In the genomic region with DNA sequence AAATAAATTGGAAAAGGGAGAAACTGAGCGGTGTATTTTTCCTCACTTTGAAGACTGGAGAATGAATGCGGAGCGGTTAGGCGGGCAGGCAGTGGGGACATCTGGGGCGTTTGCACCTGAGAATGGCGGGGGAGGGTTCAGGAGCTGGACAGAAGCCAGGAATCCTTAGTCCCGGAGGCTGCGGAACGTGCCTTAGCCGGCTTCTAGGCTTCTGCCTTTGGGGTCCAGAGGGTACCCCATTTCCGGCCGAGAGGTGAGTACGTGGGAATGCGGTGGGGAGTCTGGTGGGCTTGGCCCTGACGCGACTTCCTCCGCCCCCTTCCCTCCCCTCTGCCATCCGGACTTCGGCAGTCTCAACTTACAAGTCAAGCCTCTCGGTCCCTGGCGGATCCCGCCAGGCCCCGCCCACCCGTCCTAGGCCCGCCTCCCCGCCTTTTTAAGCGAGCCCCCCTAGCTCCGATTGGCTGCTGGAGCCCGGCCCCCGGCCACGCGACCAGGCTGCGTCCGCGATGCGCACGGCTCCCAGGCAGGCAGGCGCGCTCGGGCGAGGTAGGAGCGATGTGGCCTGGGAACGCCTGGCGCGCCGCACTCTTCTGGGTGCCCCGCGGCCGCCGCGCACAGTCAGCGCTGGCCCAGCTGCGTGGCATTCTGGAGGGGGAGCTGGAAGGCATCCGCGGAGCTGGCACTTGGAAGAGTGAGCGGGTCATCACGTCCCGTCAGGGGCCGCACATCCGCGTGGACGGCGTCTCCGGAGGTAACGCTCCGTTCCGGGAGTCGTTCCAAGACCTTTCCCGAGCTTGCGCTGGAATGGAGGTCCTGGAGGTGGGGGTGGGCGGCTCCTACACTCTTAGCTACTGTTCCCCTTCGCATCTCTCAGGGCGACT, we compare ENCODE assay signal across 8 cellular contexts. TPM values are rescaled to one million over a fixed set of nuclear protein-coding genes. Genes with fewer than 3 reads are reported as not detected.
A peak's percentile ranks its signal among the peaks of the same experiment; 100 is the strongest.
DNase-seq lines count a peak whose midpoint lies in the region; ATAC-seq, FAIRE-seq and TF ChIP-seq lines count a peak whose summit lies in the region.

A gene (plus strand): TSS at position 525 of the 884 bp plus-strand sequence. CDS start 34 bp downstream, at position 559.

- H3K9me3 ChIP-seq in esophagus (ENCODE audit: control insufficient read depth in 2 of 2, insufficient read depth in 1 of 2, low read depth in 1 of 2, low read length in 1 of 2), result no peaks in the 10 kb centered on the region
- H3K9me3 ChIP-seq in muscle layer of colon (ENCODE audit: low read length), result no peaks in the 10 kb centered on the region

- H3K36me3 ChIP-seq in esophagus (ENCODE audit: control insufficient read depth in 2 of 2, insufficient read depth in 2 of 2, low read length in 1 of 2), result peaks cover 0 to 4% of the 10 kb centered on the region in 2 donors
- no peaks in the 10 kb centered on the region for H3K36me3 ChIP-seq in muscle layer of colon (ENCODE audit: insufficient read depth, low read length)

- WGBS in esophagus, 2 donors, result 0 to 1% methylated on average over 61 to 73 of the region's 73 CpGs

- H3K36me3 Mint-ChIP-seq in activated T-cell treated with anti-CD3 and anti-CD28 coated beads, Interleukin-2, amount 50 U/mL, for 4 hours (ENCODE audit: insufficient read depth), result no peaks in the 10 kb centered on the region

- H3K27me3 Mint-ChIP-seq in activated T-cell treated with anti-CD3 and anti-CD28 coated beads, Interleukin-2, amount 50 U/mL, for 4 hours (ENCODE audit: low read depth), result peaks cover 51% of the 10 kb centered on the region

- no peak for FAIRE-seq in RCC 7860 (lab: Jason Lieb, UNC)

- peaks cover 2 to 8% of the 10 kb centered on the region in 2 donors for H3K4me1 ChIP-seq in esophagus (ENCODE audit: control insufficient read depth in 2 of 2, insufficient read depth in 2 of 2, low read length in 1 of 2)
- peaks cover 38% of the 10 kb centered on the region for H3K4me1 ChIP-seq in muscle layer of colon (ENCODE audit: insufficient read depth, low read length)

- no peaks in the 10 kb centered on the region for H3K9me3 Mint-ChIP-seq in activated T-cell treated with anti-CD3 and anti-CD28 coated beads, Interleukin-2, amount 50 U/mL, for 4 hours

- DNase-seq in D341Med (ENCODE audit: low spot score) (peak; percentile 100), RCC 7860 (ENCODE audit: low spot score) (peak; percentile 75)
- DNase-seq in activated T-cell treated with anti-CD3 and anti-CD28 coated beads, Interleukin-2, amount 50 U/mL, for 4 hours, result peak; percentile 82
- peak; percentile 93 for DNase-seq in stimulated activated CD8-positive, alpha-beta memory T cell treated with anti-CD3 and anti-CD28 coated beads, Interleukin-4, amount 100 ng/mL, for 48 hours

- peak; percentile 67 for ATAC-seq in GM21528 (IDR thresholded peaks at IDR 0.05; ENCODE audit: low FRiP score, unreplicated experiment)
- peak; percentile 96 to 97 for ATAC-seq in activated T-cell treated with anti-CD3 and anti-CD28 coated beads, Interleukin-2, amount 50 U/mL, for 4 hours

- 0 out of 2 replicates have a peak, but pooled peaks have one; percentile 9 for TF ChIP-seq EP300 in Ishikawa (IDR thresholded peaks at IDR 0.05; ENCODE audit: borderline replicate concordance)

- H3K9ac ChIP-seq in muscle layer of colon (ENCODE audit: low read length), result peak within 1 kb of the TSS; percentile 90

- H3K27me3 ChIP-seq in esophagus (ENCODE audit: control insufficient read depth in 1 of 2, insufficient read depth in 2 of 2, low read length in 2 of 2), result no peaks in the 10 kb centered on the region
- no peaks in the 10 kb centered on the region for H3K27me3 ChIP-seq in muscle layer of colon (ENCODE audit: control insufficient read depth in 1 of 2, insufficient read depth in 2 of 2, low read length in 2 of 2)

- H3K27ac ChIP-seq in esophagus (ENCODE audit: low read depth in 2 of 2, low read length in 1 of 2), result peak within 1 kb of the TSS; percentile 74 to 85
- H3K27ac ChIP-seq in muscle layer of colon (ENCODE audit: low read depth, low read length), result peak within 1 kb of the TSS; percentile 79

- peak within 1 kb of the TSS; percentile 58 to 60 for H3K4me3 ChIP-seq in esophagus (ENCODE audit: low read depth in 1 of 2, low read length in 2 of 2)
- peak within 1 kb of the TSS; percentile 58 to 76 for H3K4me3 ChIP-seq in muscle layer of colon (ENCODE audit: low read depth in 1 of 2, low read length in 2 of 2)

- peaks cover 35% of the 10 kb centered on the region for H3K4me1 Mint-ChIP-seq in activated T-cell treated with anti-CD3 and anti-CD28 coated beads, Interleukin-2, amount 50 U/mL, for 4 hours (ENCODE audit: low read depth)

- TF ChIP-seq RAD21 in Ishikawa (IDR thresholded peaks at IDR 0.05; ENCODE audit: low read depth), result no peak

- H3K4me3 Mint-ChIP-seq in activated T-cell treated with anti-CD3 and anti-CD28 coated beads, Interleukin-2, amount 50 U/mL, for 4 hours, result peak within 1 kb of the TSS; percentile 73

TF ChIP-seq in Ishikawa, 13 proteins besides CTCF, POLR2A, EP300 and RAD21:
- TF ChIP-seq, protein P1, sequence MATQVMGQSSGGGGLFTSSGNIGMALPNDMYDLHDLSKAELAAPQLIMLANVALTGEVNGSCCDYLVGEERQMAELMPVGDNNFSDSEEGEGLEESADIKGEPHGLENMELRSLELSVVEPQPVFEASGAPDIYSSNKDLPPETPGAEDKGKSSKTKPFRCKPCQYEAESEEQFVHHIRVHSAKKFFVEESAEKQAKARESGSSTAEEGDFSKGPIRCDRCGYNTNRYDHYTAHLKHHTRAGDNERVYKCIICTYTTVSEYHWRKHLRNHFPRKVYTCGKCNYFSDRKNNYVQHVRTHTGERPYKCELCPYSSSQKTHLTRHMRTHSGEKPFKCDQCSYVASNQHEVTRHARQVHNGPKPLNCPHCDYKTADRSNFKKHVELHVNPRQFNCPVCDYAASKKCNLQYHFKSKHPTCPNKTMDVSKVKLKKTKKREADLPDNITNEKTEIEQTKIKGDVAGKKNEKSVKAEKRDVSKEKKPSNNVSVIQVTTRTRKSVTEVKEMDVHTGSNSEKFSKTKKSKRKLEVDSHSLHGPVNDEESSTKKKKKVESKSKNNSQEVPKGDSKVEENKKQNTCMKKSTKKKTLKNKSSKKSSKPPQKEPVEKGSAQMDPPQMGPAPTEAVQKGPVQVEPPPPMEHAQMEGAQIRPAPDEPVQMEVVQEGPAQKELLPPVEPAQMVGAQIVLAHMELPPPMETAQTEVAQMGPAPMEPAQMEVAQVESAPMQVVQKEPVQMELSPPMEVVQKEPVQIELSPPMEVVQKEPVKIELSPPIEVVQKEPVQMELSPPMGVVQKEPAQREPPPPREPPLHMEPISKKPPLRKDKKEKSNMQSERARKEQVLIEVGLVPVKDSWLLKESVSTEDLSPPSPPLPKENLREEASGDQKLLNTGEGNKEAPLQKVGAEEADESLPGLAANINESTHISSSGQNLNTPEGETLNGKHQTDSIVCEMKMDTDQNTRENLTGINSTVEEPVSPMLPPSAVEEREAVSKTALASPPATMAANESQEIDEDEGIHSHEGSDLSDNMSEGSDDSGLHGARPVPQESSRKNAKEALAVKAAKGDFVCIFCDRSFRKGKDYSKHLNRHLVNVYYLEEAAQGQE (IDR thresholded peaks at IDR 0.05; ENCODE audit: low read depth), result no peak
- TF ChIP-seq FOXM1 (IDR thresholded peaks at IDR 0.05; ENCODE audit: borderline replicate concordance, low read depth) (no peak), CEBPB (IDR thresholded peaks at IDR 0.05) (no peak), EGR1 (IDR thresholded peaks at IDR 0.05) (no peak; the same call in 1 of the 2 replicates), YY1 (IDR thresholded peaks at IDR 0.05; ENCODE audit: low read depth) (0 out of 2 replicates have a peak, but pooled peaks have one; percentile 57), CREB1 (IDR thresholded peaks at IDR 0.05; ENCODE audit: low read depth) (peak; percentile 68; the same call in 1 of the 2 replicates), ZBTB7A (IDR thresholded peaks at IDR 0.05; ENCODE audit: low read depth) (peak; percentile 79), TCF12 (IDR thresholded peaks at IDR 0.05; ENCODE audit: low read depth) (peak; percentile 46; the same call in 1 of the 2 replicates), TEAD4 (IDR thresholded peaks at IDR 0.05) (0 out of 2 replicates have a peak, but pooled peaks have one; percentile 23), NFIC (IDR thresholded peaks at IDR 0.05) (peak; percentile 81), TAF1 (IDR thresholded peaks at IDR 0.05; ENCODE audit: low read depth) (0 out of 2 replicates have a peak, but pooled peaks have one; percentile 70)
- TF ChIP-seq, protein P2, sequence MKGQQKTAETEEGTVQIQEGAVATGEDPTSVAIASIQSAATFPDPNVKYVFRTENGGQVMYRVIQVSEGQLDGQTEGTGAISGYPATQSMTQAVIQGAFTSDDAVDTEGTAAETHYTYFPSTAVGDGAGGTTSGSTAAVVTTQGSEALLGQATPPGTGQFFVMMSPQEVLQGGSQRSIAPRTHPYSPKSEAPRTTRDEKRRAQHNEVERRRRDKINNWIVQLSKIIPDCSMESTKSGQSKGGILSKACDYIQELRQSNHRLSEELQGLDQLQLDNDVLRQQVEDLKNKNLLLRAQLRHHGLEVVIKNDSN (IDR thresholded peaks at IDR 0.05), result peak; percentile 85
- TF ChIP-seq, protein P3, sequence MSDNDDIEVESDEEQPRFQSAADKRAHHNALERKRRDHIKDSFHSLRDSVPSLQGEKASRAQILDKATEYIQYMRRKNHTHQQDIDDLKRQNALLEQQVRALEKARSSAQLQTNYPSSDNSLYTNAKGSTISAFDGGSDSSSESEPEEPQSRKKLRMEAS (IDR thresholded peaks at IDR 0.05), result peak; percentile 89; the same call in 1 of the 2 replicates

RNA-seq across cellular contexts. Expression of the gene that starts here (rescaled TPM):
- total RNA-seq in activated T-cell treated with anti-CD3 and anti-CD28 coated beads, Interleukin-2, amount 50 U/mL, for 4 hours, result 10 to 100 TPM in 1 of 3 donors, 1 to 10 TPM in 2; 6.5 to 12.3 (median 8.6) TPM
- polyA plus RNA-seq in esophagus, result 10 to 100 TPM; 20.1 to 31.8 TPM

Comparison
In these comparisons a context has a peak if more than half of its experiments do, and no peak if none do; other contexts are left out.
1. Peak in every context shown above with its lines: DNase-seq, ATAC-seq, H3K4me3 ChIP-seq and H3K27ac ChIP-seq.